ENCODE assay signal across 12 cellular contexts in genomic region chrX:13752141-13752540, GRCh38.
"Had no signal": no experiment of that assay in that cellular context is flagged by ENCODE, and none has a peak within 500 bp of the region (broad histone marks: within the 10 kb centered on the region; RNA-seq: fewer than 3 reads in every experiment).

No MANE protein-coding gene starts in this region.

- ATAC-seq: left ventricle myocardium superior, right cardiac atrium had no signal

- DNase-seq: activated CD4-positive, CD25-positive, alpha-beta regulatory T cell; activated effector memory CD4-positive, alpha-beta T cell treated with Interleukin-2 at 50 U/mL for 16 hours; activated T-cell treated with anti-CD3 and anti-CD28 coated beads, Interleukin-2, amount 50 U/mL, for 1 hour; esophagus squamous epithelium; foreskin fibroblast; head of caudate nucleus; left ventricle myocardium superior; right cardiac atrium; small intestine; tibial artery had no signal

- H3K9me3 ChIP-seq: esophagus squamous epithelium, tibial artery had no signal

- H3K4me3 ChIP-seq: esophagus squamous epithelium, tibial artery had no signal

- FAIRE-seq: endometrium, small intestine, TTC549 had no signal

- H3K27ac ChIP-seq: esophagus squamous epithelium, tibial artery had no signal

- H3K27me3 ChIP-seq: esophagus squamous epithelium, tibial artery had no signal

- H3K4me1 ChIP-seq: esophagus squamous epithelium, tibial artery had no signal
